Comparison of ENCODE assay signal across 8 cellular contexts in the genomic region with DNA sequence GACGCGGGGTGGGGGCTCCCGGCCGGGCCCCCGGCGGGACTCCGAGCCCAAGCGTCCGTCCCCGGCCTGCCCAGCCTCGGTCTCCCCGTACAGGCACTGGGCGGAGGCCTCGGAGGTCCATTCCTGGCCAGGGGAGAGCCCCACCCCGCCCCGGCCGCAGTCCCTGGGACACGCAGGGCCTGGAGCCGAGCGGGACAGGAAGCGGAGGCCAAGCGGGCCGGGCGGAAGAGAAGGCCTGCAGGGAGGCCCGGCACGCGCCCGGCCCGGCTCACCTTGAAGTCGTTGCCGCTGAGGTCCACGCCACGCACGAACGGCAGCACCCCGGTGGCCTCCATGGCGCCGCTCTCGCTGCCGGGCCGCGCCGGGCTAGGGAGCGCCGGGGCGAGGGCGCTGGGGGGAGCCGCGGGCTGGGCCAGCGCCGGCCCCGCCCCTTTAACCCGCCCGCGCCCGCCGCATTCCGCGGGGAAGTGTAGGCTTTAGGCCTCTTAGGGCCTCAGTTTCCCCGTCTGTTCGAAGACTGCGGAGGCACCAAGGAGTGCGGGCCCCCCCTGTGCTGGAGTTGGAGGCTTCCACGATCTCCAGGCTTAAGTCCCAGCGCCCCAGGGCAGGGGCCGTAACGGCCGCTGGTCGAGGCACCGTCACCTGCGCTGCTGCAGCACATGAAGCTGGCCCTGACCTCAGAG. TPM values are rescaled to one million over a fixed set of nuclear protein-coding genes. Genes with fewer than 3 reads are reported as not detected.
DNase-seq lines count a peak whose midpoint lies in the region; ATAC-seq and TF ChIP-seq lines count a peak whose summit lies in the region.

TSS of gene FLII (minus strand) at position 383 of the 683 bp plus-strand sequence. CDS start at position 335, 48 bp downstream.

- H3K27me3 Mint-ChIP-seq in activated T-cell treated with anti-CD3 and anti-CD28 coated beads, Interleukin-2, amount 50 U/mL, for 72 hours (ENCODE audit: low read depth), result no peaks in the 10 kb centered on the region
- no peaks in the 10 kb centered on the region for H3K27me3 Mint-ChIP-seq in stimulated activated naive B cell treated with anti-CD40 and anti-IgM and Interleukin-4, amounts not matched to agents 10 μg/mL and 1 μg/mL and 100 μg/mL, for 72 hours

- H3K9ac ChIP-seq in OCI-LY1 (ENCODE audit: low read length), result peak within 1 kb of the TSS; percentile 85
- peak within 1 kb of the TSS; percentile 86 to 93 for H3K9ac ChIP-seq in mucosa of rectum (ENCODE audit: low read depth in 1 of 2, low read length in 2 of 2)

- H3K27me3 ChIP-seq in OCI-LY1 (ENCODE audit: insufficient read depth, low read length) (no peaks in the 10 kb centered on the region), mucosa of rectum (ENCODE audit: control insufficient read depth in 2 of 2, insufficient read depth in 2 of 2, low read length in 2 of 2) (no peaks in the 10 kb centered on the region)

- no peaks in the 10 kb centered on the region for H3K9me2 ChIP-seq in OCI-LY1 (ENCODE audit: low read depth, low read length)

- peak within 1 kb of the TSS; percentile 80 for H3K4me3 ChIP-seq in OCI-LY1 (ENCODE audit: low read depth, low read length, poor library complexity, severe bottlenecking)
- H3K4me3 ChIP-seq in mucosa of rectum (ENCODE audit: low read length in 2 of 2), result peak within 1 kb of the TSS; percentile 87 to 92

- no peak for TF ChIP-seq CTCF in OCI-LY1 (IDR thresholded peaks at IDR 0.05; ENCODE audit: low read length)

- H3K27ac Mint-ChIP-seq in activated T-cell treated with anti-CD3 and anti-CD28 coated beads, Interleukin-2, amount 50 U/mL, for 72 hours, result peak within 1 kb of the TSS; percentile 88
- H3K27ac Mint-ChIP-seq in stimulated activated naive B cell treated with anti-CD40 and anti-IgM and Interleukin-4, amounts not matched to agents 10 μg/mL and 1 μg/mL and 100 μg/mL, for 72 hours, result peak within 1 kb of the TSS; percentile 87

- ATAC-seq in activated T-cell treated with anti-CD3 and anti-CD28 coated beads, Interleukin-2, amount 50 U/mL, for 72 hours (replicated peaks in 1 of 2), result peak; percentile 35 to 38
- ATAC-seq in esophagus mucosa (peak; percentile 51), HG02970 (IDR thresholded peaks at IDR 0.05; ENCODE audit: low FRiP score, unreplicated experiment) (no peak)
- peak; percentile 46 to 49 for ATAC-seq in stimulated activated naive B cell treated with anti-CD40 and anti-IgM and Interleukin-4, amounts not matched to agents 10 μg/mL and 1 μg/mL and 100 μg/mL, for 72 hours (replicated peaks)

- H3K4me1 ChIP-seq in OCI-LY1 (ENCODE audit: insufficient read depth, low read length, severe bottlenecking) (peaks cover 35% of the 10 kb centered on the region), mucosa of rectum (ENCODE audit: control insufficient read depth in 2 of 2, insufficient read depth in 2 of 2, low read length in 2 of 2) (peaks cover 32 to 41% of the 10 kb centered on the region in 2 donors)

- H3K27ac ChIP-seq in OCI-LY1 (ENCODE audit: low read depth, low read length, poor library complexity, severe bottlenecking) (peak within 1 kb of the TSS; percentile 79), mucosa of rectum (ENCODE audit: low read depth in 2 of 2, low read length in 2 of 2) (peak within 1 kb of the TSS; percentile 94)

- peak within 1 kb of the TSS; percentile 92 for H3K4me2 ChIP-seq in OCI-LY1 (ENCODE audit: low read length)

- peaks cover 0 to 5% of the 10 kb centered on the region in 2 donors for H3K36me3 Mint-ChIP-seq in activated T-cell treated with anti-CD3 and anti-CD28 coated beads, Interleukin-2, amount 50 U/mL, for 72 hours (ENCODE audit: insufficient read depth in 2 of 2)
- peaks cover 16 to 28% of the 10 kb centered on the region in 2 donors for H3K36me3 Mint-ChIP-seq in stimulated activated naive B cell treated with anti-CD40 and anti-IgM and Interleukin-4, amounts not matched to agents 10 μg/mL and 1 μg/mL and 100 μg/mL, for 72 hours

- DNase-seq in COLO668 (lab: John Stamatoyannopoulos, UW; ENCODE audit: unreplicated experiment) (peak; percentile 60), H4 (ENCODE audit: low spot score) (no peak)
- peak; percentile 54 to 59 for DNase-seq in activated T-cell treated with anti-CD3 and anti-CD28 coated beads, Interleukin-2, amount 50 U/mL, for 72 hours
- DNase-seq in stimulated activated naive B cell treated with anti-CD40 and anti-IgM and Interleukin-4, amounts not matched to agents 10 μg/mL and 1 μg/mL and 100 μg/mL, for 72 hours, result peak; percentile 36

- H3K4me1 Mint-ChIP-seq in activated T-cell treated with anti-CD3 and anti-CD28 coated beads, Interleukin-2, amount 50 U/mL, for 72 hours (ENCODE audit: low read depth), result peaks cover 36% of the 10 kb centered on the region
- peaks cover 26 to 57% of the 10 kb centered on the region in 2 donors for H3K4me1 Mint-ChIP-seq in stimulated activated naive B cell treated with anti-CD40 and anti-IgM and Interleukin-4, amounts not matched to agents 10 μg/mL and 1 μg/mL and 100 μg/mL, for 72 hours

- H3K36me3 ChIP-seq in OCI-LY1 (ENCODE audit: insufficient read depth, low read length), result peaks cover 19% of the 10 kb centered on the region; the same call in 1 of the 2 replicates
- H3K36me3 ChIP-seq in mucosa of rectum (ENCODE audit: control insufficient read depth in 2 of 2, insufficient read depth in 2 of 2, low read length in 2 of 2), result peaks cover 18 to 37% of the 10 kb centered on the region in 2 donors

- peak within 1 kb of the TSS; percentile 48 for H2AFZ ChIP-seq in OCI-LY1 (ENCODE audit: low read length)

- H3K9me3 ChIP-seq in OCI-LY1 (ENCODE audit: low read length) (no peaks in the 10 kb centered on the region), mucosa of rectum (ENCODE audit: control insufficient read depth in 2 of 2, low read length in 2 of 2) (no peaks in the 10 kb centered on the region)

- peak within 1 kb of the TSS; percentile 92 to 95 for H3K4me3 Mint-ChIP-seq in activated T-cell treated with anti-CD3 and anti-CD28 coated beads, Interleukin-2, amount 50 U/mL, for 72 hours
- peak within 1 kb of the TSS; percentile 95 to 100 for H3K4me3 Mint-ChIP-seq in stimulated activated naive B cell treated with anti-CD40 and anti-IgM and Interleukin-4, amounts not matched to agents 10 μg/mL and 1 μg/mL and 100 μg/mL, for 72 hours

- H3K79me2 ChIP-seq in OCI-LY1 (ENCODE audit: insufficient read depth, low read length), result no peaks in the 10 kb centered on the region

- H3K9me3 Mint-ChIP-seq in activated T-cell treated with anti-CD3 and anti-CD28 coated beads, Interleukin-2, amount 50 U/mL, for 72 hours, result no peaks in the 10 kb centered on the region
- no peaks in the 10 kb centered on the region for H3K9me3 Mint-ChIP-seq in stimulated activated naive B cell treated with anti-CD40 and anti-IgM and Interleukin-4, amounts not matched to agents 10 μg/mL and 1 μg/mL and 100 μg/mL, for 72 hours

- H4K20me1 ChIP-seq in OCI-LY1 (ENCODE audit: insufficient read depth, low read length), result no peaks in the 10 kb centered on the region

- no peaks in the 10 kb centered on the region for H3F3A ChIP-seq in OCI-LY1 (ENCODE audit: insufficient read depth, low read length)

RNA-seq across cellular contexts. Expression of gene FLII, which starts in this region (rescaled TPM):
- total RNA-seq in H4 (2014; rRNA removed; shearing (Covaris generic)), result 128 and 139 TPM in 2 replicates
- total RNA-seq in activated T-cell treated with anti-CD3 and anti-CD28 coated beads, Interleukin-2, amount 50 U/mL, for 72 hours, result 100 to 1,000 TPM; 318 to 373 TPM
- 210 TPM for total RNA-seq in esophagus mucosa
